Comparison of ENCODE assay signal across 9 cellular contexts in genomic region chr4:102586644-102587021, GRCh38.
DNase-seq lines count a peak whose midpoint lies in the region; ATAC-seq, FAIRE-seq and TF ChIP-seq lines count a peak whose summit lies in the region.
"Had no signal": no experiment of that assay in that cellular context is flagged by ENCODE, and none has a peak within 500 bp of the region (broad histone marks: within the 10 kb centered on the region; RNA-seq: fewer than 3 reads in every experiment).

No MANE protein-coding gene starts in this region.

- in situ Hi-C loops in HepG2 (cut with HindIII; ENCODE audit: extremely low pct_ligation_motif_present, low pct_unique_long_range_greater_than_20kb) = no loop called here
- in situ Hi-C loops in GM13976 (cut with MboI; ENCODE audit: low sequenced_read_pairs, unreplicated experiment) = no loop called here

- no peaks in the 10 kb centered on the region for H4K20me1 ChIP-seq in HepG2 (ENCODE audit: insufficient read depth, low read length)

- no peak overlapping the region for H3K27ac ChIP-seq in HepG2 (ENCODE audit: extremely low read length, insufficient read depth, low read length)

- no peak overlapping the region for H3K4me3 ChIP-seq in HepG2 (replicated peaks in 1 of 3; ENCODE audit: insufficient read depth in 1 of 3, low read depth in 2 of 3, low read length in 3 of 3)

- CTCF ChIA-PET in HepG2 (lab: Yijun Ruan, JAX; ENCODE audit: low intra/inter-chr PET ratio, low total read pairs) = no interaction called here

- no peaks in the 10 kb centered on the region for H3K79me2 ChIP-seq in HepG2 (ENCODE audit: insufficient read depth, low read length)

- ATAC-seq in HG03442 (IDR thresholded peaks at IDR 0.05; ENCODE audit: unreplicated experiment) = peak; percentile 38
- ATAC-seq in HG02763 (IDR thresholded peaks at IDR 0.05; ENCODE audit: unreplicated experiment) = no peak
- ATAC-seq in HepG2 = no peak
- ATAC-seq: Panc1 had no signal

- peak; percentile 27 for DNase-seq in stimulated activated CD4-positive, alpha-beta T cell treated with anti-CD3 and anti-CD28 coated beads, Interleukin-2, amount 100 ng/mL, for 4 hours (ENCODE audit: low read depth)
- DNase-seq in stimulated activated CD4-positive, alpha-beta T cell treated with anti-CD3 and anti-CD28 coated beads, Interleukin-4, amount 100 ng/mL, for 1 hour = no peak
- DNase-seq in activated effector memory CD4-positive, alpha-beta T cell treated with anti-CD3 and anti-CD28 coated beads, Interleukin-2, amount 50 U/mL, for 16 hours = peak; percentile 76
- DNase-seq in globus pallidus (ENCODE audit: low spot score) (no peak), HepG2 (ENCODE audit: low spot score) (no peak), GM13976 (ENCODE audit: low spot score) (no peak)

- TF ChIP-seq POLR2A in HepG2 (IDR thresholded peaks at IDR 0.05; ENCODE audit: insufficient read depth in 1 of 2, low read depth in 2 of 2, low read length in 2 of 2) = no peak

- TF ChIP-seq CTCF in HepG2 (CRISPR knock-in tag; IDR thresholded peaks at IDR 0.05) = no peak
- TF ChIP-seq CTCF in GM13976 (IDR thresholded peaks at IDR 0.05; ENCODE audit: borderline replicate concordance, control extremely low read depth, extremely low read depth, insufficient read depth, missing control alignments) = no peak

- TF ChIP-seq EP300 in HepG2 (IDR thresholded peaks at IDR 0.05; ENCODE audit: low read depth in 2 of 2, low read length in 2 of 2) (no peak), HepG2 (CRISPR knock-in tag; IDR thresholded peaks at IDR 0.05; ENCODE audit: borderline replicate concordance) (no peak)

- no peak overlapping the region for H2AFZ ChIP-seq in HepG2 (ENCODE audit: low read length)

- no TSS peak for BruUV-seq in HepG2 (replicated peaks; lab: Mats Ljungman, UMichigan)

- H3K4me2 ChIP-seq in HepG2 (ENCODE audit: low read depth, low read length) = no peak overlapping the region

- no peaks in the 10 kb centered on the region for H3K9me3 ChIP-seq in HepG2 (ENCODE audit: low read length)

- no peaks in the 10 kb centered on the region for H3K27me3 ChIP-seq in HepG2 (ENCODE audit: control insufficient read depth in 1 of 2, insufficient read depth in 2 of 2, low read length in 2 of 2)

- WGBS in HepG2 (ENCODE audit: low lambda C conversion rate) = 95% methylated on average over 4 of the region's 4 CpGs

- POLR2A ChIA-PET in HepG2 (lab: Yijun Ruan, JAX) = no interaction called here

- no peak for TF ChIP-seq RAD21 in HepG2 (CRISPR knock-in tag; IDR thresholded peaks at IDR 0.05)

- no peaks in the 10 kb centered on the region for H3K4me1 ChIP-seq in HepG2 (ENCODE audit: insufficient read depth, low read length)

- intact Hi-C loops in HepG2 (cut with micrococcal nuclease; ENCODE audit: unreplicated experiment) = no loop called here

- FAIRE-seq in HepG2 (lab: Jason Lieb, UNC) = no peak

- H3K9ac ChIP-seq in HepG2 (ENCODE audit: insufficient read depth, low read depth, low read length) = no peak overlapping the region

- peaks cover 15 to 44% of the 10 kb centered on the region in 2 experiments for H3K36me3 ChIP-seq in HepG2 (replicated peaks in 1 of 2; ENCODE audit: control insufficient read depth in 1 of 2, insufficient read depth in 2 of 2, low read length in 2 of 2)

TF ChIP-seq in HepG2, 621 proteins besides CTCF, POLR2A, EP300 and RAD21:
- TF ChIP-seq GZF1 (CRISPR knock-in tag; IDR thresholded peaks at IDR 0.05) = no peak
- no peak for TF ChIP-seq ONECUT2 (CRISPR knock-in tag; IDR thresholded peaks at IDR 0.05)
- TF ChIP-seq PREB (CRISPR knock-in tag; IDR thresholded peaks at IDR 0.05) = no peak
- no peak for TF ChIP-seq ZBTB37 (CRISPR knock-in tag; IDR thresholded peaks at IDR 0.05)
- no peak for TF ChIP-seq KLF12 (CRISPR knock-in tag; IDR thresholded peaks at IDR 0.05; ENCODE audit: borderline replicate concordance)
- no peak for TF ChIP-seq POLR2AphosphoS5 (IDR thresholded peaks at IDR 0.05; ENCODE audit: low read depth, low read length)

Comparison
In these comparisons a context has a peak if more than half of its experiments do, and no peak if none do; other contexts are left out.
1. DNase-seq: peak in stimulated activated CD4-positive, alpha-beta T cell treated with anti-CD3 and anti-CD28 coated beads, Interleukin-2, amount 100 ng/mL, for 4 hours (single experiment) and activated effector memory CD4-positive, alpha-beta T cell treated with anti-CD3 and anti-CD28 coated beads, Interleukin-2, amount 50 U/mL, for 16 hours (single experiment); none in stimulated activated CD4-positive, alpha-beta T cell treated with anti-CD3 and anti-CD28 coated beads, Interleukin-4, amount 100 ng/mL, for 1 hour (single experiment), globus pallidus (single experiment), HepG2 (single experiment) and GM13976 (single experiment).